ENCODE assay signal across 18 cellular contexts in the genomic region with DNA sequence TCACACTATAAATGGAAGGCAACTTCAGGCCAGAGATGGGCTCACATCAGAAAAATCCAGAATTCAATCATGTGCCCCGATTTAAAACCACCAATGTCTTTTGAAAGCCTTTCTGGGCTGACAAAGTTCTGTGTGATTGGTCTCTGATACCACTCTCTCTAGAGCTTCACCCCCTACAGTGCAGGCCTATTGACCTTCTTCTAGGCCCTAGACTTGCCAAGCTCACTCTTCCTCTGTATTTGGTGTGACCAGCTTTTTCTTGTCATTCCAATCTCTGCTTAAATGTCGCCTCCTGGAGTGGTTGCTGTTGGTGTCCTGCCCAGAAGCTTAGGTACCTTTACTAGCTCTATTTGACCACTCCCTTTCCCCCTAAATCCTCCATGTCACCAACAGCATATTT.
DNase-seq lines count a peak whose midpoint lies in the region; ATAC-seq lines count a peak whose summit lies in the region.
"Had no signal": no experiment of that assay in that cellular context is flagged by ENCODE, and none has a peak within 500 bp of the region (broad histone marks: within the 10 kb centered on the region; RNA-seq: fewer than 3 reads in every experiment).

No MANE protein-coding gene starts in this region.

- no peak overlapping the region for H2AK5ac ChIP-seq in mesendoderm (ENCODE audit: low read length)

- H3K27ac Mint-ChIP-seq in CD4-positive, CD25-positive, alpha-beta regulatory T cell: peak overlapping the region in 2 of 3 donors; percentile 52 to 71
- H3K27ac Mint-ChIP-seq in activated CD4-positive, alpha-beta memory T cell treated with anti-CD3 and anti-CD28 coated beads, Interleukin-2, amount 10 ng/mL, durations not matched to agents 7 days and 5 days: peak overlapping the region; percentile 60

- H3K27me3 Mint-ChIP-seq in CD4-positive, CD25-positive, alpha-beta regulatory T cell: no peaks in the 10 kb centered on the region
- H3K27me3 Mint-ChIP-seq in activated CD4-positive, alpha-beta memory T cell treated with anti-CD3 and anti-CD28 coated beads, Interleukin-2, amount 10 ng/mL, durations not matched to agents 7 days and 5 days: peaks cover 2% of the 10 kb centered on the region

- no peak overlapping the region for H2BK120ac ChIP-seq in mesendoderm (ENCODE audit: low read depth, low read length)

- H3K23ac ChIP-seq in mesendoderm (ENCODE audit: low read length): no peak overlapping the region

- no peaks in the 10 kb centered on the region for H3K9me2 ChIP-seq in GM23248 (ENCODE audit: insufficient read depth)

- H3K36me3 ChIP-seq in CD4-positive, CD25-positive, alpha-beta regulatory T cell (ENCODE audit: control insufficient read depth, insufficient read depth, low read length): no peaks in the 10 kb centered on the region
- H3K36me3 ChIP-seq in GM23248 (ENCODE audit: low read depth) (no peaks in the 10 kb centered on the region), mesendoderm (ENCODE audit: control insufficient read depth, insufficient read depth, low read length) (no peaks in the 10 kb centered on the region)

- POLR2A ChIA-PET in activated CD4-positive, alpha-beta memory T cell treated with anti-CD3 and anti-CD28 coated beads, Interleukin-2, amount 10 ng/mL, durations not matched to agents 7 days and 5 days (lab: Charles Lee): no interaction called here

- H4K20me1 ChIP-seq in GM23248 (ENCODE audit: insufficient read depth): no peaks in the 10 kb centered on the region

- no peak for ATAC-seq in CD4-positive, CD25-positive, alpha-beta regulatory T cell (ENCODE audit: low read depth in 2 of 2)
- ATAC-seq: A549, PC-3 had no signal

- H3K9me3 ChIP-seq in CD4-positive, CD25-positive, alpha-beta regulatory T cell (ENCODE audit: control insufficient read depth in 2 of 2, low read length in 2 of 2): peaks cover 0 to 3% of the 10 kb centered on the region in 2 experiments
- no peaks in the 10 kb centered on the region for H3K9me3 ChIP-seq in GM23248 (ENCODE audit: low read depth)

- no peak overlapping the region for H3K4ac ChIP-seq in mesendoderm (ENCODE audit: low read depth, low read length)

- H3K4me3 Mint-ChIP-seq in CD4-positive, CD25-positive, alpha-beta regulatory T cell: peak overlapping the region in 1 of 4 donors; percentile 11
- H3K4me3 Mint-ChIP-seq in activated CD4-positive, alpha-beta memory T cell treated with anti-CD3 and anti-CD28 coated beads, Interleukin-2, amount 10 ng/mL, durations not matched to agents 7 days and 5 days: no peak overlapping the region

- peaks cover 10% of the 10 kb centered on the region for H3K4me1 ChIP-seq in CD4-positive, CD25-positive, alpha-beta regulatory T cell (ENCODE audit: control insufficient read depth, insufficient read depth, low read length, poor library complexity, severe bottlenecking)
- H3K4me1 ChIP-seq in GM23248 (ENCODE audit: insufficient read depth) (no peaks in the 10 kb centered on the region), mesendoderm (ENCODE audit: control insufficient read depth, low read depth, low read length) (no peaks in the 10 kb centered on the region)
- H3K4me1 ChIP-seq: A549 had no signal

- no peaks in the 10 kb centered on the region for H3F3A ChIP-seq in GM23248 (ENCODE audit: insufficient read depth)

- no peak overlapping the region for H3K27ac ChIP-seq in CD4-positive, CD25-positive, alpha-beta regulatory T cell (ENCODE audit: insufficient read depth, low read length, poor library complexity, severe bottlenecking)
- H3K27ac ChIP-seq in GM23248 (no peak overlapping the region), mesendoderm (ENCODE audit: low read depth, low read length) (no peak overlapping the region)
- H3K27ac ChIP-seq: A549, C4-2B, RWPE1 had no signal

- CTCF ChIA-PET in activated CD4-positive, alpha-beta memory T cell treated with anti-CD3 and anti-CD28 coated beads, Interleukin-2, amount 10 ng/mL, durations not matched to agents 7 days and 5 days (lab: Charles Lee): no interaction called here

- H3K4me2 ChIP-seq in GM23248 (ENCODE audit: unreplicated experiment) (no peak overlapping the region), mesendoderm (ENCODE audit: low read length) (no peak overlapping the region)
- H3K4me2 ChIP-seq: A549 had no signal

- H3K56ac ChIP-seq in mesendoderm (ENCODE audit: low read length): no peak overlapping the region

- H4K8ac ChIP-seq in mesendoderm (ENCODE audit: low read depth, low read length): no peak overlapping the region

- 0 out of 2 replicates have a peak overlapping the region, but pooled peaks have one; percentile 29 for H2AFZ ChIP-seq in GM23248

- H4K5ac ChIP-seq in mesendoderm (ENCODE audit: low read length): no peak overlapping the region

- H3K9me3 Mint-ChIP-seq in CD4-positive, CD25-positive, alpha-beta regulatory T cell: peaks cover 0 to 9% (median 0%) of the 10 kb centered on the region in 7 donors
- peaks cover 7% of the 10 kb centered on the region for H3K9me3 Mint-ChIP-seq in activated CD4-positive, alpha-beta memory T cell treated with anti-CD3 and anti-CD28 coated beads, Interleukin-2, amount 10 ng/mL, durations not matched to agents 7 days and 5 days

- no peak overlapping the region for H3K4me3 ChIP-seq in CD4-positive, CD25-positive, alpha-beta regulatory T cell (ENCODE audit: low read depth, low read length)
- H3K4me3 ChIP-seq in GM23248 (no peak overlapping the region), mesendoderm (ENCODE audit: low read length) (no peak overlapping the region)
- H3K4me3 ChIP-seq: A549 had no signal

- peaks cover 4% of the 10 kb centered on the region for H3K36me3 Mint-ChIP-seq in CD4-positive, CD25-positive, alpha-beta regulatory T cell
- H3K36me3 Mint-ChIP-seq in activated CD4-positive, alpha-beta memory T cell treated with anti-CD3 and anti-CD28 coated beads, Interleukin-2, amount 10 ng/mL, durations not matched to agents 7 days and 5 days (ENCODE audit: low read depth): peaks cover 6% of the 10 kb centered on the region

- no peaks in the 10 kb centered on the region for H3K27me3 ChIP-seq in CD4-positive, CD25-positive, alpha-beta regulatory T cell (ENCODE audit: control insufficient read depth, insufficient read depth, low read length)
- H3K27me3 ChIP-seq in GM23248 (replicated peaks; ENCODE audit: insufficient read depth) (no peaks in the 10 kb centered on the region), mesendoderm (ENCODE audit: insufficient read depth, low read length, poor library complexity) (no peaks in the 10 kb centered on the region)

- no peak for DNase-seq in CD4-positive, CD25-positive, alpha-beta regulatory T cell
- DNase-seq in GM23248 (no peak), mesendoderm (peak; percentile 40), islet precursor cell (no peak), NCI-H1694 treated with DMSO at 0.1 percent for 48 hours (lab: John Stamatoyannopoulos, UW) (no peak), NCI-H524 (lab: John Stamatoyannopoulos, UW) (no peak)
- no peak for DNase-seq in activated CD4-positive, alpha-beta memory T cell treated with anti-CD3 and anti-CD28 coated beads, Interleukin-2, amount 10 ng/mL, durations not matched to agents 7 days and 5 days
- DNase-seq: DMS79, IMR-90, Karpas-422, MM.1S, NCI-H1105, NCI-H187, NCI-H774, PC-3 had no signal

- in situ Hi-C loops in GM23248 (cut with MboI): no loop called here

- H2BK15ac ChIP-seq in mesendoderm (replicated peaks; ENCODE audit: low read depth): no peak overlapping the region

- H3K79me1 ChIP-seq in mesendoderm (ENCODE audit: low read length): no peaks in the 10 kb centered on the region

- 61 to 63% methylated on average over 2 of the region's 2 CpGs for WGBS in GM23248 (ENCODE audit: low coverage in 1 of 2, low lambda C conversion rate in 2 of 2, missing lambda C conversion rate in 2 of 2), 2 experiments
- WGBS in mesendoderm (ENCODE audit: extremely low coverage, insufficient coverage, low lambda C conversion rate): no CpG with 5 or more reads among the region's 2 CpGs

- no peak overlapping the region for H2BK5ac ChIP-seq in mesendoderm (ENCODE audit: low read length)

- peaks cover 4 to 25% (median 17%) of the 10 kb centered on the region in 4 donors for H3K4me1 Mint-ChIP-seq in CD4-positive, CD25-positive, alpha-beta regulatory T cell
- peaks cover 33% of the 10 kb centered on the region for H3K4me1 Mint-ChIP-seq in activated CD4-positive, alpha-beta memory T cell treated with anti-CD3 and anti-CD28 coated beads, Interleukin-2, amount 10 ng/mL, durations not matched to agents 7 days and 5 days

- H3K79me2 ChIP-seq in GM23248 (ENCODE audit: insufficient read depth): no peaks in the 10 kb centered on the region
- H3K79me2 ChIP-seq in mesendoderm (ENCODE audit: control insufficient read depth, insufficient read depth, low read length): no peaks in the 10 kb centered on the region

- H3K18ac ChIP-seq in mesendoderm (ENCODE audit: low read length): no peak overlapping the region

- H3K9ac ChIP-seq in GM23248 (no peak overlapping the region), mesendoderm (ENCODE audit: low read length) (no peak overlapping the region)
